ENCODE assay signal across 8 cellular contexts in genomic region chr7:90455163-90456030, GRCh38. TPM values are rescaled to one million over a fixed set of nuclear protein-coding genes. Genes with fewer than 3 reads are reported as not detected.
DNase-seq lines count a peak whose midpoint lies in the region; ATAC-seq and TF ChIP-seq lines count a peak whose summit lies in the region.

No MANE protein-coding gene starts in this region.

- ATAC-seq in HG02623 (IDR thresholded peaks at IDR 0.05; ENCODE audit: unreplicated experiment) = peak; percentile 82

- TF ChIP-seq POLR2A in NB4 (IDR thresholded peaks at IDR 0.05; ENCODE audit: extremely low read depth, insufficient read length) = no peak

- H3K9me3 Mint-ChIP-seq in neural crest cell = peaks cover under 1% of the 10 kb centered on the region

- H3K79me2 ChIP-seq in ACC112 (ENCODE audit: control insufficient read depth, insufficient read depth, low read length, unreplicated experiment) = no peaks in the 10 kb centered on the region

- H3K4me3 Mint-ChIP-seq in neural crest cell = peak overlapping the region; percentile 47

- no peaks in the 10 kb centered on the region for H3K36me3 Mint-ChIP-seq in neural crest cell (ENCODE audit: low read depth)

- H3K27me3 ChIP-seq in ACC112 (ENCODE audit: insufficient read depth, low read length) = no peaks in the 10 kb centered on the region

- H3K4me1 Mint-ChIP-seq in neural crest cell = peaks cover 7% of the 10 kb centered on the region

- H3K27ac Mint-ChIP-seq in neural crest cell (ENCODE audit: unreplicated experiment) = peak overlapping the region; percentile 94

- H2AFZ ChIP-seq in ACC112 (ENCODE audit: low read length, unreplicated experiment) = peak overlapping the region; percentile 95

- H3K27me3 Mint-ChIP-seq in neural crest cell (ENCODE audit: low read depth) = no peaks in the 10 kb centered on the region

- H3K36me3 ChIP-seq in ACC112 (ENCODE audit: insufficient read depth, low read length) = no peaks in the 10 kb centered on the region

- TF ChIP-seq CTCF in GM12865 (IDR thresholded peaks at IDR 0.05; ENCODE audit: insufficient read depth, low read depth, low read length, missing control alignments) (peak; percentile 59), NB4 (IDR thresholded peaks at IDR 0.05; ENCODE audit: low read depth, low read length) (peak; percentile 67), fibroblast of pulmonary artery (IDR thresholded peaks at IDR 0.05; ENCODE audit: low read length, missing control alignments) (peak; percentile 76), neural crest cell (conservative IDR thresholded peaks at IDR 0.05) (peak; percentile 82)

- H3K4me1 ChIP-seq in ACC112 (ENCODE audit: control insufficient read depth, insufficient read depth, low read length, unreplicated experiment) = no peaks in the 10 kb centered on the region

- DNase-seq in GM12865 (ENCODE audit: low read depth) (peak; percentile 48), NB4 (ENCODE audit: low read depth) (peak; percentile 60), SKM-1 treated with dmso at 0.1 percent for 144 hours (lab: John Stamatoyannopoulos, UW; ENCODE audit: unreplicated experiment) (peak; percentile 66), fibroblast of pulmonary artery (ENCODE audit: low read depth) (peak; percentile 70), neural crest cell (ENCODE audit: low read depth, low spot score) (no peak), NK-92 (lab: John Stamatoyannopoulos, UW; ENCODE audit: unreplicated experiment) (no peak)

- no peak overlapping the region for H3K27ac ChIP-seq in ACC112 (ENCODE audit: low read depth, low read length)

- H3K4me3 ChIP-seq in ACC112 (ENCODE audit: low read depth, low read length) (peak overlapping the region; percentile 73), GM12865 (ENCODE audit: low read depth, low read length) (no peak overlapping the region), NB4 (ENCODE audit: low read depth, low read length) (no peak overlapping the region), fibroblast of pulmonary artery (replicated peaks; ENCODE audit: low read depth, low read length) (peak overlapping the region; percentile 47)

RNA-seq across cellular contexts. Expression of gene PTTG1IP2, which starts 14.0 kb away (rescaled TPM):
- not detected in 2 replicates for total RNA-seq in neural crest cell

RNA-seq across cellular contexts. Expression of gene CLDN12, which starts 52.1 kb away (rescaled TPM):
- total RNA-seq in neural crest cell = 41.0 and 41.1 TPM in 2 replicates

Comparison
In these comparisons a context has a peak if more than half of its experiments do, and no peak if none do; other contexts are left out.
1. H3K4me3 ChIP-seq: peak in ACC112 (single experiment) and fibroblast of pulmonary artery (single experiment); none in GM12865 (single experiment) and NB4 (single experiment).
2. DNase-seq: peak in GM12865 (single experiment), NB4 (single experiment), SKM-1 treated with dmso at 0.1 percent for 144 hours (single experiment) and fibroblast of pulmonary artery (single experiment); none in neural crest cell (single experiment) and NK-92 (single experiment).
3. Peak in every context shown above with its lines, with median percentiles within 50 percentile points of each other: CTCF ChIP-seq.